ENCODE assay signal across 8 cellular contexts in genomic region chr9:20620658-20621552, GRCh38. TPM values are rescaled to one million over a fixed set of nuclear protein-coding genes. Genes with fewer than 3 reads are reported as not detected.
DNase-seq lines count a peak whose midpoint lies in the region; ATAC-seq and TF ChIP-seq lines count a peak whose summit lies in the region.

No MANE protein-coding gene starts in this region.

- H3K27ac ChIP-seq in SK-N-SH (ENCODE audit: low read depth in 2 of 2, low read length in 1 of 2) (no peak overlapping the region; a peak in 1 of 4 replicates), WERI-Rb-1 (no peak overlapping the region), caudate nucleus (ENCODE audit: low read depth, low read length) (peak overlapping the region; percentile 96)

- peaks cover 13% of the 10 kb centered on the region for H3F3A ChIP-seq in SK-N-SH (replicated peaks; ENCODE audit: insufficient read depth)

- H3K9ac ChIP-seq in SK-N-SH = peak overlapping the region; percentile 72

- H3K79me2 ChIP-seq in SK-N-SH (ENCODE audit: insufficient read depth) = no peaks in the 10 kb centered on the region

- CTCF ChIA-PET in SK-N-SH (lab: Yijun Ruan, JAX) = interaction anchor here (1.0 to 2.7 kb wide), 5 partner anchors 19 to 320 kb away, joined by 3 to 11 read pairs (median 7); no protein-coding TSS in a partner anchor

- no peaks in the 10 kb centered on the region for H3K36me3 ChIP-seq in SK-N-SH (replicated peaks in 1 of 2; ENCODE audit: control insufficient read depth in 1 of 2, insufficient read depth in 2 of 2, low read length in 1 of 2)
- no peaks in the 10 kb centered on the region for H3K36me3 ChIP-seq in WERI-Rb-1
- H3K36me3 ChIP-seq in kidney epithelial cell (ENCODE audit: control insufficient read depth, insufficient read depth, low read length) = no peaks in the 10 kb centered on the region

- WGBS in SK-N-SH (ENCODE audit: low lambda C conversion rate) = 2% methylated on average over 60 of the region's 74 CpGs

- peak; percentile 63 for DNase-seq in SK-N-SH
- DNase-seq in WERI-Rb-1 = no peak
- peak in 38 of 61 donors; percentile 6 to 74 (median 45) for DNase-seq in caudate nucleus (lab: John Stamatoyannopoulos, UW)
- no peak for DNase-seq in kidney epithelial cell (ENCODE audit: low read depth)
- DNase-seq in stimulated activated CD4-positive, alpha-beta T cell treated with anti-CD3 and anti-CD28 coated beads, Interleukin-15, amount 100 ng/mL, for 24 hours = peak; percentile 72
- no peak for DNase-seq in DMS114 treated with DMSO at 0.1 percent for 48 hours (lab: John Stamatoyannopoulos, UW; ENCODE audit: unreplicated experiment)

- no peak for TF ChIP-seq CTCF in SK-N-SH (IDR thresholded peaks at IDR 0.05)
- TF ChIP-seq CTCF in WERI-Rb-1 (IDR thresholded peaks at IDR 0.05; ENCODE audit: low read depth, low read length) = no peak
- TF ChIP-seq CTCF in kidney epithelial cell (IDR thresholded peaks at IDR 0.05; ENCODE audit: insufficient read depth, low read length, poor library complexity, severe bottlenecking) = no peak

- H3K4me3 ChIP-seq in SK-N-SH (ENCODE audit: low read depth in 2 of 2, low read length in 1 of 2) (peak overlapping the region; percentile 81 to 100), WERI-Rb-1 (ENCODE audit: low read depth, low read length) (peak overlapping the region; percentile 59), kidney epithelial cell (ENCODE audit: low read depth, low read length) (peak overlapping the region; percentile 90)

- no peak for TF ChIP-seq RAD21 in SK-N-SH (IDR thresholded peaks at IDR 0.05; ENCODE audit: low read length)

- peaks cover 8 to 9% of the 10 kb centered on the region in 2 experiments; a peak in 3 of 4 replicates for H3K4me1 ChIP-seq in SK-N-SH (ENCODE audit: control insufficient read depth in 1 of 2, insufficient read depth in 2 of 2, low read depth in 1 of 2, low read length in 1 of 2)

- H4K20me1 ChIP-seq in SK-N-SH (ENCODE audit: insufficient read depth) = no peaks in the 10 kb centered on the region

- H3K27me3 ChIP-seq in SK-N-SH (ENCODE audit: insufficient read depth) = no peaks in the 10 kb centered on the region
- H3K27me3 ChIP-seq in WERI-Rb-1 (ENCODE audit: insufficient read depth, low read depth, severe bottlenecking) = peaks cover 69% of the 10 kb centered on the region
- H3K27me3 ChIP-seq in kidney epithelial cell (ENCODE audit: control insufficient read depth, insufficient read depth, low read length) = no peaks in the 10 kb centered on the region

- POLR2A ChIA-PET in SK-N-SH (lab: Yijun Ruan, JAX) = interaction anchor here (1.8 kb wide), 1 partner anchor 63 kb away, joined by 8 read pairs; the partner anchor contains the start of gene FOCAD

- H3K9me3 ChIP-seq in SK-N-SH = no peaks in the 10 kb centered on the region
- no peaks in the 10 kb centered on the region for H3K9me3 ChIP-seq in WERI-Rb-1 (ENCODE audit: severe bottlenecking)

- H3K4me2 ChIP-seq in SK-N-SH = peak overlapping the region; percentile 92

- no peak for TF ChIP-seq EP300 in SK-N-SH (IDR thresholded peaks at IDR 0.05; ENCODE audit: borderline replicate concordance in 1 of 2, low read depth in 1 of 2, low read length in 1 of 2)

- no peaks in the 10 kb centered on the region for H3K9me2 ChIP-seq in SK-N-SH

- H2AFZ ChIP-seq in SK-N-SH (ENCODE audit: low read depth) = peak overlapping the region; percentile 97

- ATAC-seq in SK-N-SH treated with all-trans-retinoic acid at 6 μM for 48 hours (no peak), HG03025 (IDR thresholded peaks at IDR 0.05; ENCODE audit: low FRiP score, unreplicated experiment) (no peak)

TF ChIP-seq in SK-N-SH, 30 proteins besides CTCF, POLR2A, EP300 and RAD21:
- no peak for TF ChIP-seq NFIC (IDR thresholded peaks at IDR 0.05; ENCODE audit: borderline replicate concordance)
- no peak for TF ChIP-seq FOXJ3 (CRISPR knock-in tag; IDR thresholded peaks at IDR 0.05)
- TF ChIP-seq MAX (IDR thresholded peaks at IDR 0.05; ENCODE audit: low read depth) = no peak
- TF ChIP-seq GABPA (IDR thresholded peaks at IDR 0.05; ENCODE audit: low read depth) = no peak
- no peak for TF ChIP-seq NRF1 (IDR thresholded peaks at IDR 0.05; ENCODE audit: low read depth, low read length)
- no peak for TF ChIP-seq RXRA (IDR thresholded peaks at IDR 0.05; ENCODE audit: borderline replicate concordance, low read depth)
- TF ChIP-seq USF2 (IDR thresholded peaks at IDR 0.05; ENCODE audit: borderline replicate concordance, low read depth, low read length) = no peak
- no peak for TF ChIP-seq JUND (IDR thresholded peaks at IDR 0.05)
- TF ChIP-seq CHD2 (IDR thresholded peaks at IDR 0.05; ENCODE audit: low read length, partially characterized antibody) = no peak
- TF ChIP-seq SIN3A (IDR thresholded peaks at IDR 0.05; ENCODE audit: borderline replicate concordance, low read depth, low read length) = no peak
- TF ChIP-seq GATA2 (CRISPR knock-in tag; IDR thresholded peaks at IDR 0.05) = no peak
- no peak for TF ChIP-seq TEAD4 (IDR thresholded peaks at IDR 0.05; ENCODE audit: borderline replicate concordance, insufficient read depth)
- TF ChIP-seq MXI1 (IDR thresholded peaks at IDR 0.05; ENCODE audit: low read depth, low read length) = no peak; the same call in 1 of the 2 replicates
- no peak for TF ChIP-seq ELF1 (IDR thresholded peaks at IDR 0.05)
- no peak for TF ChIP-seq SMC3 (IDR thresholded peaks at IDR 0.05; ENCODE audit: low read depth, low read length)

TF ChIP-seq in SK-N-SH treated with all-trans-retinoic acid at 6 μM for 48 hours, 23 proteins besides CTCF, POLR2A, EP300 and RAD21:
- TF ChIP-seq ARNTL (CRISPR knock-in tag; IDR thresholded peaks at IDR 0.05; ENCODE audit: borderline replicate concordance, low read depth) (no peak), CREB5 (CRISPR knock-in tag; IDR thresholded peaks at IDR 0.05; ENCODE audit: low read depth) (no peak)

RNA-seq across cellular contexts. Expression of gene MLLT3, which starts 1.4 kb away (rescaled TPM):
- polyA plus RNA-seq in SK-N-SH (2012; rRNA removed) = 3.9 and 6.2 TPM in 2 replicates
- polyA plus RNA-seq in SK-N-SH (2012; cell fraction: cytosol; rRNA removed) = 6.6 and 7.2 TPM in 2 replicates
- 1.5 and 2.8 TPM in 2 replicates for polyA plus RNA-seq in SK-N-SH (2012; cell fraction: nucleus; rRNA removed)
- 16.2 and 32.4 TPM in 2 replicates for total RNA-seq in kidney epithelial cell

Comparison
In these comparisons a context has a peak if more than half of its experiments do, and no peak if none do; other contexts are left out.
1. DNase-seq: peak in SK-N-SH (single experiment), caudate nucleus (38 of 61) and stimulated activated CD4-positive, alpha-beta T cell treated with anti-CD3 and anti-CD28 coated beads, Interleukin-15, amount 100 ng/mL, for 24 hours (single experiment); none in WERI-Rb-1 (single experiment), kidney epithelial cell (single experiment) and DMS114 treated with DMSO at 0.1 percent for 48 hours (single experiment).
2. Peak in every context shown above with its lines, with median percentiles within 50 percentile points of each other: H3K4me3 ChIP-seq.